ENCODE assay signal across 22 cellular contexts in genomic region chr13:66578305-66578704, GRCh38.
"Had no signal": no experiment of that assay in that cellular context is flagged by ENCODE, and none has a peak within 500 bp of the region (broad histone marks: within the 10 kb centered on the region; RNA-seq: fewer than 3 reads in every experiment).

No MANE protein-coding gene starts in this region.

- H3K27me3 ChIP-seq: breast epithelium, right lobe of liver, stomach, uterus had no signal

- H3K9me3 ChIP-seq: breast epithelium, lower lobe of right lung, right lobe of liver, stomach, uterus had no signal

- DNase-seq: activated CD4-positive, alpha-beta T cell treated with anti-CD3 and anti-CD28 coated beads for 1 hour; activated CD4-positive, alpha-beta T cell treated with anti-CD3 and anti-CD28 coated beads, Interleukin-2, amount 50 U/mL, for 1 hour; activated gamma-delta T cell treated with Interleukin-2 at 50 U/mL for 16 hours; activated T-cell treated with anti-CD3 and anti-CD28 coated beads, Interleukin-2, amount 50 U/mL, for 1 hour; aorta; foreskin fibroblast; lower lobe of right lung; naive thymus-derived CD4-positive, alpha-beta T cell; occipital lobe; right lobe of liver; stimulated activated CD4-positive, alpha-beta T cell treated with anti-CD3 and anti-CD28 coated beads, Interleukin-15, amount 100 ng/mL, for 24 hours; stomach; trophoblast cell; uterus had no signal

- H3K27ac ChIP-seq: breast epithelium, coronary artery, lower lobe of right lung, right lobe of liver, stomach, uterus had no signal

- H3K36me3 ChIP-seq: breast epithelium, lower lobe of right lung, right lobe of liver, stomach, uterus had no signal

- H3K27ac Mint-ChIP-seq: activated naive CD4-positive, alpha-beta T cell treated with anti-CD3 and anti-CD28 coated beads, Interleukin-2, amount 50 U/mL, for 72 hours; naive thymus-derived CD4-positive, alpha-beta T cell; stimulated activated memory B cell treated with anti-CD40 and anti-IgM and Interleukin-4, amounts not matched to agents 10 μg/mL and 1 μg/mL and 100 μg/mL, for 72 hours had no signal

- H3K36me3 Mint-ChIP-seq: activated naive CD4-positive, alpha-beta T cell treated with anti-CD3 and anti-CD28 coated beads, Interleukin-2, amount 50 U/mL, for 72 hours; stimulated activated memory B cell treated with anti-CD40 and anti-IgM and Interleukin-4, amounts not matched to agents 10 μg/mL and 1 μg/mL and 100 μg/mL, for 72 hours had no signal

- FAIRE-seq: TTC549 had no signal

- H3K27me3 Mint-ChIP-seq: naive thymus-derived CD4-positive, alpha-beta T cell; stimulated activated memory B cell treated with anti-CD40 and anti-IgM and Interleukin-4, amounts not matched to agents 10 μg/mL and 1 μg/mL and 100 μg/mL, for 72 hours had no signal

- H3K4me3 ChIP-seq: breast epithelium, coronary artery, lower lobe of right lung, right lobe of liver, smooth muscle cell, stomach, uterus had no signal

- H3K4me1 ChIP-seq: breast epithelium, lower lobe of right lung, right lobe of liver, stomach, uterus had no signal

- ATAC-seq: activated naive CD4-positive, alpha-beta T cell treated with anti-CD3 and anti-CD28 coated beads, Interleukin-2, amount 50 U/mL, for 72 hours; left lobe of liver; lower lobe of right lung; naive thymus-derived CD4-positive, alpha-beta T cell; right lobe of liver; stimulated activated memory B cell treated with anti-CD40 and anti-IgM and Interleukin-4, amounts not matched to agents 10 μg/mL and 1 μg/mL and 100 μg/mL, for 72 hours had no signal

- H3K9me3 Mint-ChIP-seq: neural crest cell had no signal

- H3K4me2 ChIP-seq: smooth muscle cell had no signal

- H3K4me3 Mint-ChIP-seq: naive thymus-derived CD4-positive, alpha-beta T cell; neural crest cell; stimulated activated memory B cell treated with anti-CD40 and anti-IgM and Interleukin-4, amounts not matched to agents 10 μg/mL and 1 μg/mL and 100 μg/mL, for 72 hours had no signal

- H3K4me1 Mint-ChIP-seq: neural crest cell; stimulated activated memory B cell treated with anti-CD40 and anti-IgM and Interleukin-4, amounts not matched to agents 10 μg/mL and 1 μg/mL and 100 μg/mL, for 72 hours had no signal
